Comparison of ENCODE assay signal across 2 cellular contexts in the genomic region with DNA sequence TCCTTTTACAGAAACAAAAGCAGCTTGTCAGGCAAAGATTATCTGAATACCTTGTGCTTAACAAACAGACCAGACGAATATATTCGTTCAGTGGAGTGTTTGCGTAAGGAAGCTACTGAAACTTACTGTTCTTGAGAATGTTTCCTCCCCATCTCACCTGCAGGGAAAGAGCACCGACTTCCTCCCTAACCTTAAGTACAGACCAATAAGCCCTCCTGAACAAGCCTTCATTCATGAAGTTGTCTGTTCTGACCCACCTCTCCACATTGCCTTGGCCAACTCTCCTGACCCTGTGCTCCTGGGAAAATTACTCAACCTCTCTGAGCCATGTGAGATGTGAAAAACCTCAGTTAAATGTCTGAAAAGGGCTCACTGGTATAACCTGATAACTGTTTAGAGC.
TF ChIP-seq lines count a peak whose summit lies in the region.

No MANE protein-coding gene starts in this region.

TF ChIP-seq in HepG2, 621 proteins besides CTCF, POLR2A, EP300 and RAD21 (continued from another document and continues in another):
- TF ChIP-seq NKX3-1 (CRISPR knock-in tag; IDR thresholded peaks at IDR 0.05) (no peak), REST (IDR thresholded peaks at IDR 0.05; ENCODE audit: borderline replicate concordance in 1 of 2, low read depth in 1 of 2, low read length in 2 of 2) (no peak), SAFB2 (CRISPR knock-in tag; IDR thresholded peaks at IDR 0.05; ENCODE audit: borderline replicate concordance, low read depth) (no peak), CBFB (CRISPR knock-in tag; IDR thresholded peaks at IDR 0.05) (no peak), HNF4A (CRISPR knock-in tag; IDR thresholded peaks at IDR 0.05) (no peak), ZNF256 (CRISPR knock-in tag; conservative IDR thresholded peaks at IDR 0.05) (no peak), ZMYM3 (CRISPR knock-in tag; IDR thresholded peaks at IDR 0.05) (peak; percentile 55), ZFP1 (CRISPR knock-in tag; IDR thresholded peaks at IDR 0.05) (no peak), NAIF1 (CRISPR knock-in tag; IDR thresholded peaks at IDR 0.05; ENCODE audit: borderline replicate concordance) (0 out of 2 replicates have a peak, but pooled peaks have one; percentile 31), SMARCE1 (IDR thresholded peaks at IDR 0.05; ENCODE audit: borderline replicate concordance) (no peak), ZNF570 (CRISPR knock-in tag; IDR thresholded peaks at IDR 0.05; ENCODE audit: borderline replicate concordance) (no peak), ZHX2 (IDR thresholded peaks at IDR 0.05; ENCODE audit: low read depth) (no peak), ZHX2 (CRISPR knock-in tag; IDR thresholded peaks at IDR 0.05; ENCODE audit: borderline replicate concordance) (no peak), ETS1 (CRISPR knock-in tag; IDR thresholded peaks at IDR 0.05) (no peak)

TF ChIP-seq in SK-N-SH treated with all-trans-retinoic acid at 6 μM for 48 hours, 23 proteins besides CTCF, POLR2A, EP300 and RAD21 (continued from another document):
- TF ChIP-seq ZFP3 (CRISPR knock-in tag; IDR thresholded peaks at IDR 0.05) (no peak), ISL1 (CRISPR knock-in tag; IDR thresholded peaks at IDR 0.05) (no peak), ZNF70 (CRISPR knock-in tag; IDR thresholded peaks at IDR 0.05) (no peak), OSR1 (CRISPR knock-in tag; IDR thresholded peaks at IDR 0.05) (no peak), ESRRG (CRISPR knock-in tag; IDR thresholded peaks at IDR 0.05) (no peak), ZNF565 (CRISPR knock-in tag; conservative IDR thresholded peaks at IDR 0.05; ENCODE audit: low read depth) (no peak)
- TF ChIP-seq, protein P1, sequence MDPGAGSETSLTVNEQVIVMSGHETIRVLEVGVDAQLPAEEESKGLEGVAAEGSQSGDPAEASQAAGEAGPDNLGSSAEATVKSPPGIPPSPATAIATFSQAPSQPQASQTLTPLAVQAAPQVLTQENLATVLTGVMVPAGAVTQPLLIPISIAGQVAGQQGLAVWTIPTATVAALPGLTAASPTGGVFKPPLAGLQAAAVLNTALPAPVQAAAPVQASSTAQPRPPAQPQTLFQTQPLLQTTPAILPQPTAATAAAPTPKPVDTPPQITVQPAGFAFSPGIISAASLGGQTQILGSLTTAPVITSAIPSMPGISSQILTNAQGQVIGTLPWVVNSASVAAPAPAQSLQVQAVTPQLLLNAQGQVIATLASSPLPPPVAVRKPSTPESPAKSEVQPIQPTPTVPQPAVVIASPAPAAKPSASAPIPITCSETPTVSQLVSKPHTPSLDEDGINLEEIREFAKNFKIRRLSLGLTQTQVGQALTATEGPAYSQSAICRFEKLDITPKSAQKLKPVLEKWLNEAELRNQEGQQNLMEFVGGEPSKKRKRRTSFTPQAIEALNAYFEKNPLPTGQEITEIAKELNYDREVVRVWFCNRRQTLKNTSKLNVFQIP (CRISPR knock-in tag; IDR thresholded peaks at IDR 0.05; ENCODE audit: borderline replicate concordance, low read depth): no peak
TF ChIP-seq in SK-N-SH treated with all-trans-retinoic acid at 6 μM for 48 hours: peak in this region for 0.
